Comparison of ENCODE assay signal across 8 cellular contexts in the genomic region with DNA sequence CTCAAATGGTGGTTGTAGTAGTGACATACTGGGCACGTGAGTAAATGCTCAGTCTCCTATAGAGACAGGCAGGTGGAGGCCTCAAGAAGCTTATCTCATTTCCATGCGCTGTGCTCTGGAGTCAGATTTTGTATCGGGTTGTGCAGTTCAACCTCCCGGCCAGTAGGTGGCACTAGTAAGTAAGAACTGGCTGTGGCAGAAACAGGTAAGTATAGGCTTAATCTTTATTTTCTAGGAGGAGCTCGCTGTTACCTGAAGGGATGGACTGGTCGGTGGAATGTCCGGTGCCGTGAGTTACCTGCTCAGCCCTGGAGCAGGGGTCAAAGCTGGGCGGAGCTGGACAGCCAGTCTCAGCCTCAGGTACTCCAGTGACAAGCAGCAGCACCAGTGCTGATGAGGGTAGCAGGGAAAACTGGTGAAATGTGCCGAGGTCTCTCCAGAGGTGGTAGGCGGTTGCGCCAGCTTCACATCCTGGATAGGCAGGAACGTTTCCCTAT.
DNase-seq lines count a peak whose midpoint lies in the region; ATAC-seq and TF ChIP-seq lines count a peak whose summit lies in the region.

No MANE protein-coding gene starts in this region.

- ATAC-seq in GM19035 (IDR thresholded peaks at IDR 0.05; ENCODE audit: unreplicated experiment) (peak; percentile 91), HG03135 (IDR thresholded peaks at IDR 0.05; ENCODE audit: unreplicated experiment) (peak; percentile 95), foreskin keratinocyte (peak; percentile 83), psoas muscle (no peak)

- intact Hi-C loops in psoas muscle (cut with DNase I) = no loop called here

- no peak overlapping the region for H3K4me3 ChIP-seq in psoas muscle

- WGBS in psoas muscle, 3 donors = 62 to 67% (median 65%) methylated on average over 13 of the region's 13 CpGs

- TF ChIP-seq CTCF in foreskin keratinocyte (conservative IDR thresholded peaks at IDR 0.05) = peak; percentile 78
- TF ChIP-seq CTCF in psoas muscle (IDR thresholded peaks at IDR 0.05) = peak; percentile 51

- H3K27ac ChIP-seq in foreskin keratinocyte (no peak overlapping the region), psoas muscle (no peak overlapping the region)

- no peaks in the 10 kb centered on the region for H3K4me1 ChIP-seq in foreskin keratinocyte
- H3K4me1 ChIP-seq in psoas muscle = no peaks in the 10 kb centered on the region

- no peaks in the 10 kb centered on the region for H3K27me3 ChIP-seq in foreskin keratinocyte
- no peaks in the 10 kb centered on the region for H3K27me3 ChIP-seq in psoas muscle (ENCODE audit: insufficient read depth in 3 of 3, low read length in 2 of 3)

- H3K36me3 ChIP-seq in psoas muscle (ENCODE audit: insufficient read depth in 1 of 2, low read depth in 1 of 2) = no peaks in the 10 kb centered on the region

- no peaks in the 10 kb centered on the region for H3K9me3 ChIP-seq in psoas muscle

- DNase-seq in CD1c-positive myeloid dendritic cell (ENCODE audit: extremely low spot score) (peak; percentile 56), NCI-H526 (lab: John Stamatoyannopoulos, UW) (peak; percentile 34 to 49), activated T-cell treated with anti-CD3 and anti-CD28 coated beads for 4 hours (peak; percentile 7), foreskin keratinocyte (peak; percentile 24 to 41), psoas muscle (peak; percentile 18 to 46), middle frontal gyrus (ENCODE audit: extremely low spot score, low spot score) (no peak)

Comparison
In these comparisons a context has a peak if more than half of its experiments do, and no peak if none do; other contexts are left out.
1. ATAC-seq: peak in GM19035 (single experiment), HG03135 (single experiment) and foreskin keratinocyte (single experiment); none in psoas muscle (0 of 4).